14 cellular contexts compared by ENCODE assay signal in the genomic region with DNA sequence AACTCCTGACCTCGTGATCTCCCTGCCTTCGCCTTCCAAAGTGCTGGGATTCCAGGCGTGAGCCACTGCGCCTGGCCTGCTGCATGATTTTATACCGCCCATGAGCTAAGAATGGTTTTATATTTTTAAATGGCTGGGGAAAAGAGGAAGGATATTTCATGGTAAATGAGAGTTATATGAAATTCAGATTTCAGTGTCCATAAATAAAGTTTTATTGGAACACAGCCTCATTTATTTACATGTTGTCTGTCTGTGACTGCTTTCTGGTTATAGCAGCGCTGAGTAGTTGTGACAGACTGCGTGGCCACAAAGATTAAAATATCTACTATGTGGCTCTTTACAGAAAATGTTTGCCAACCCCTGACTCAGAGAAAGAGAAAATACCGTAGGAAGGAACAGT. TPM values are rescaled to one million over a fixed set of nuclear protein-coding genes. Genes with fewer than 3 reads are reported as not detected.
DNase-seq lines count a peak whose midpoint lies in the region; ATAC-seq and TF ChIP-seq lines count a peak whose summit lies in the region.
"Had no signal": no experiment of that assay in that cellular context is flagged by ENCODE, and none has a peak within 500 bp of the region (broad histone marks: within the 10 kb centered on the region; RNA-seq: fewer than 3 reads in every experiment).

No MANE protein-coding gene starts in this region.

- no peak for TF ChIP-seq CTCF in GM23338 (conservative IDR thresholded peaks at IDR 0.05; ENCODE audit: low read depth in 2 of 2)

- no peaks in the 10 kb centered on the region for H3K9me3 Mint-ChIP-seq in GM23338
- no peaks in the 10 kb centered on the region for H3K9me3 Mint-ChIP-seq in activated CD8-positive, alpha-beta T cell treated with anti-CD3 and anti-CD28 coated beads, Interleukin-2, amount 10 ng/mL, durations not matched to agents 7 days and 5 days (ENCODE audit: insufficient read depth)
- H3K9me3 Mint-ChIP-seq in naive thymus-derived CD4-positive, alpha-beta T cell, result peaks cover 0 to 5% (median 0%) of the 10 kb centered on the region in 11 donors

- POLR2A ChIA-PET in activated CD8-positive, alpha-beta T cell treated with anti-CD3 and anti-CD28 coated beads, Interleukin-2, amount 10 ng/mL, durations not matched to agents 7 days and 5 days (lab: Charles Lee), result interaction anchor here (0.8 kb wide), 1 partner anchor 11 kb away, joined by 3 read pairs; no protein-coding TSS in a partner anchor
- POLR2A ChIA-PET in naive thymus-derived CD4-positive, alpha-beta T cell (lab: Charles Lee), result no interaction called here

- peaks cover 5% of the 10 kb centered on the region for H3K27me3 Mint-ChIP-seq in GM23338 (ENCODE audit: insufficient read depth, low read depth, poor library complexity)
- H3K27me3 Mint-ChIP-seq in activated CD8-positive, alpha-beta T cell treated with anti-CD3 and anti-CD28 coated beads, Interleukin-2, amount 10 ng/mL, durations not matched to agents 7 days and 5 days (ENCODE audit: low read depth), result no peaks in the 10 kb centered on the region
- peaks cover 0 to 3% (median 0%) of the 10 kb centered on the region in 5 donors for H3K27me3 Mint-ChIP-seq in naive thymus-derived CD4-positive, alpha-beta T cell

- H3K36me3 ChIP-seq in BLaER1 treated with 17β-estradiol and CSF1 and Interleukin-3, amounts not matched to agents 10 nM and 100 nM, result peaks cover 47 to 54% (median 52%) of the 10 kb centered on the region in 11 experiments
- peaks cover 19% of the 10 kb centered on the region for H3K36me3 ChIP-seq in GM23338 (ENCODE audit: insufficient read depth)
- H3K36me3 ChIP-seq in naive thymus-derived CD4-positive, alpha-beta T cell (ENCODE audit: control insufficient read depth in 2 of 3, insufficient read depth in 3 of 3, low read length in 3 of 3), result peaks cover 9 to 46% (median 24%) of the 10 kb centered on the region in 3 experiments

- H3K27ac ChIP-seq in BLaER1 treated with 17β-estradiol and CSF1 and Interleukin-3, amounts not matched to agents 10 nM and 100 nM, result peak overlapping the region in 3 of 11 experiments; percentile 96 to 100 (median 99); a peak in 7 of 22 replicates
- H3K27ac ChIP-seq in GM23338 (ENCODE audit: low read depth), result no peak overlapping the region
- H3K27ac ChIP-seq in naive thymus-derived CD4-positive, alpha-beta T cell (ENCODE audit: low read depth, low read length), result peak overlapping the region; percentile 88

- no peak overlapping the region for H2AFZ ChIP-seq in GM23338

- intact Hi-C loops in naive thymus-derived CD4-positive, alpha-beta T cell (cut with micrococcal nuclease), result no loop called here

- ATAC-seq in GM23338, result no peak
- ATAC-seq in activated CD8-positive, alpha-beta T cell treated with anti-CD3 and anti-CD28 coated beads, Interleukin-2, amount 10 ng/mL, durations not matched to agents 7 days and 5 days, result no peak
- ATAC-seq in naive thymus-derived CD4-positive, alpha-beta T cell, result no peak
- ATAC-seq in HG02759 (IDR thresholded peaks at IDR 0.05; ENCODE audit: unreplicated experiment), result no peak

- H3F3A ChIP-seq in GM23338 (replicated peaks; ENCODE audit: low read depth), result no peaks in the 10 kb centered on the region

- peaks cover 31% of the 10 kb centered on the region for H3K79me2 ChIP-seq in GM23338 (replicated peaks; ENCODE audit: insufficient read depth)

- peak overlapping the region; percentile 90 to 100 (median 98) for H3K4me2 ChIP-seq in BLaER1 treated with 17β-estradiol and CSF1 and Interleukin-3, amounts not matched to agents 10 nM and 100 nM
- no peak overlapping the region for H3K4me2 ChIP-seq in GM23338

- peaks cover 36 to 66% (median 60%) of the 10 kb centered on the region in 11 experiments; a peak in 21 of 22 replicates for H4K20me1 ChIP-seq in BLaER1 treated with 17β-estradiol and CSF1 and Interleukin-3, amounts not matched to agents 10 nM and 100 nM
- H4K20me1 ChIP-seq in GM23338 (replicated peaks; ENCODE audit: insufficient read depth), result peaks cover 15% of the 10 kb centered on the region

- H3K27me3 ChIP-seq in BLaER1 treated with 17β-estradiol and CSF1 and Interleukin-3, amounts not matched to agents 10 nM and 100 nM, result no peaks in the 10 kb centered on the region
- no peaks in the 10 kb centered on the region for H3K27me3 ChIP-seq in GM23338 (ENCODE audit: insufficient read depth)
- no peaks in the 10 kb centered on the region for H3K27me3 ChIP-seq in naive thymus-derived CD4-positive, alpha-beta T cell (ENCODE audit: control insufficient read depth in 2 of 2, insufficient read depth in 2 of 2, low read length in 2 of 2)
- H3K27me3 ChIP-seq: adrenal gland, pancreas had no signal

- peak overlapping the region; percentile 89 for H3K4me3 Mint-ChIP-seq in GM23338
- H3K4me3 Mint-ChIP-seq in activated CD8-positive, alpha-beta T cell treated with anti-CD3 and anti-CD28 coated beads, Interleukin-2, amount 10 ng/mL, durations not matched to agents 7 days and 5 days, result peak overlapping the region; percentile 93
- peak overlapping the region; percentile 23 to 99 (median 95) for H3K4me3 Mint-ChIP-seq in naive thymus-derived CD4-positive, alpha-beta T cell

- no peak overlapping the region for H3K27ac Mint-ChIP-seq in GM23338
- H3K27ac Mint-ChIP-seq in activated CD8-positive, alpha-beta T cell treated with anti-CD3 and anti-CD28 coated beads, Interleukin-2, amount 10 ng/mL, durations not matched to agents 7 days and 5 days, result peak overlapping the region; percentile 95
- H3K27ac Mint-ChIP-seq in naive thymus-derived CD4-positive, alpha-beta T cell, result peak overlapping the region in 7 of 9 donors; percentile 69 to 97 (median 89)

- peaks cover 15 to 35% (median 24%) of the 10 kb centered on the region in 10 experiments for H3K4me1 ChIP-seq in BLaER1 treated with 17β-estradiol and CSF1 and Interleukin-3, amounts not matched to agents 10 nM and 100 nM
- peaks cover 3% of the 10 kb centered on the region for H3K4me1 ChIP-seq in GM23338 (ENCODE audit: insufficient read depth)
- H3K4me1 ChIP-seq in naive thymus-derived CD4-positive, alpha-beta T cell (ENCODE audit: control insufficient read depth in 2 of 2, insufficient read depth in 2 of 2, low read length in 2 of 2), result peaks cover 9 to 14% of the 10 kb centered on the region in 2 donors

- peak overlapping the region in 10 of 11 experiments; percentile 98 to 100 (median 100); a peak in 13 of 22 replicates for H3K9ac ChIP-seq in BLaER1 treated with 17β-estradiol and CSF1 and Interleukin-3, amounts not matched to agents 10 nM and 100 nM

- DNase-seq in GM23338 (ENCODE audit: low spot score) (no peak), NCI-H524 (lab: John Stamatoyannopoulos, UW) (no peak)
- DNase-seq in activated CD8-positive, alpha-beta T cell treated with anti-CD3 and anti-CD28 coated beads, Interleukin-2, amount 10 ng/mL, durations not matched to agents 7 days and 5 days, result no peak
- no peak for DNase-seq in naive thymus-derived CD4-positive, alpha-beta T cell
- DNase-seq in effector CD4-positive, alpha-beta T cell, result no peak
- no peak for DNase-seq in effector CD8-positive, alpha-beta T cell (lab: John Stamatoyannopoulos, UW)
- DNase-seq: COR-L47, NCI-H1105, NCI-H69, SIG-M5 had no signal

- CTCF ChIA-PET in activated CD8-positive, alpha-beta T cell treated with anti-CD3 and anti-CD28 coated beads, Interleukin-2, amount 10 ng/mL, durations not matched to agents 7 days and 5 days (lab: Charles Lee), result interaction anchor here (0.7 to 1.3 kb wide), 5 partner anchors 9 to 33 kb away, joined by 3 to 9 read pairs (median 6); no protein-coding TSS in a partner anchor
- CTCF ChIA-PET in naive thymus-derived CD4-positive, alpha-beta T cell (lab: Charles Lee), result no interaction called here

- H3K9me3 ChIP-seq in BLaER1 treated with 17β-estradiol and CSF1 and Interleukin-3, amounts not matched to agents 10 nM and 100 nM (replicated peaks in 1 of 11), result no peaks in the 10 kb centered on the region
- H3K9me3 ChIP-seq in naive thymus-derived CD4-positive, alpha-beta T cell (ENCODE audit: control insufficient read depth in 2 of 3, low read length in 3 of 3), result no peaks in the 10 kb centered on the region
- H3K9me3 ChIP-seq: adrenal gland, pancreas had no signal

- no peaks in the 10 kb centered on the region for H3K9me2 ChIP-seq in GM23338 (ENCODE audit: insufficient read depth)

- peak overlapping the region; percentile 95 to 100 (median 98); a peak in 11 of 20 replicates for H3K4me3 ChIP-seq in BLaER1 treated with 17β-estradiol and CSF1 and Interleukin-3, amounts not matched to agents 10 nM and 100 nM
- H3K4me3 ChIP-seq in GM23338, result no peak overlapping the region
- H3K4me3 ChIP-seq in naive thymus-derived CD4-positive, alpha-beta T cell (ENCODE audit: low read length), result no peak overlapping the region

- H3K4me1 Mint-ChIP-seq in GM23338, result peaks cover 11% of the 10 kb centered on the region; the same call in 2 of the 3 replicates
- peaks cover 17% of the 10 kb centered on the region for H3K4me1 Mint-ChIP-seq in activated CD8-positive, alpha-beta T cell treated with anti-CD3 and anti-CD28 coated beads, Interleukin-2, amount 10 ng/mL, durations not matched to agents 7 days and 5 days (ENCODE audit: low read depth)
- peaks cover 0 to 43% (median 31%) of the 10 kb centered on the region in 7 donors for H3K4me1 Mint-ChIP-seq in naive thymus-derived CD4-positive, alpha-beta T cell

- peaks cover 41% of the 10 kb centered on the region for H3K36me3 Mint-ChIP-seq in GM23338 (ENCODE audit: low read depth)
- H3K36me3 Mint-ChIP-seq in activated CD8-positive, alpha-beta T cell treated with anti-CD3 and anti-CD28 coated beads, Interleukin-2, amount 10 ng/mL, durations not matched to agents 7 days and 5 days (ENCODE audit: low read depth), result peaks cover 35% of the 10 kb centered on the region
- peaks cover 0 to 17% (median 7%) of the 10 kb centered on the region in 5 donors for H3K36me3 Mint-ChIP-seq in naive thymus-derived CD4-positive, alpha-beta T cell

TF ChIP-seq in GM23338, 12 proteins besides CTCF, POLR2A, EP300 and RAD21 (continues in another document):
- no peak for TF ChIP-seq EZH2phosphoT487 (IDR thresholded peaks at IDR 0.05; ENCODE audit: unreplicated experiment)
- no peak for TF ChIP-seq STAT1 (IDR thresholded peaks at IDR 0.05; ENCODE audit: unreplicated experiment)
- TF ChIP-seq ZNF331 (CRISPR knock-in tag; IDR thresholded peaks at IDR 0.05; ENCODE audit: low read depth), result no peak

RNA-seq across cellular contexts. Expression of gene TRRAP, which starts 2.2 kb away (rescaled TPM):
- total RNA-seq in GM23338 (2014; rRNA removed; shearing (Covaris generic)), result 49.8 and 58.7 TPM in 2 replicates
- 14.9 and 16.1 TPM in 2 replicates for polyA plus RNA-seq in GM23338 (2016; fragmentation: Nextera tagmentation; extraction: Ambion mirVana)
- total RNA-seq in activated CD8-positive, alpha-beta T cell treated with anti-CD3 and anti-CD28 coated beads, Interleukin-2, amount 10 ng/mL, durations not matched to agents 7 days and 5 days, result 10 to 100 TPM; 61.0 to 64.5 TPM
- 10 to 100 TPM; 59.1 to 72.3 (median 66.8) TPM for total RNA-seq in naive thymus-derived CD4-positive, alpha-beta T cell
- polyA plus RNA-seq in naive thymus-derived CD4-positive, alpha-beta T cell, result 1 to 10 TPM; 3.2 to 7.7 TPM

RNA-seq across cellular contexts. Expression of gene TMEM130, which starts 10.7 kb away (rescaled TPM):
- 1.5 and 4.2 TPM in 2 replicates for total RNA-seq in GM23338 (2014; rRNA removed; shearing (Covaris generic))
- 2.0 TPM in 2 replicates for polyA plus RNA-seq in GM23338 (2016; fragmentation: Nextera tagmentation; extraction: Ambion mirVana)
- not detected for total RNA-seq in activated CD8-positive, alpha-beta T cell treated with anti-CD3 and anti-CD28 coated beads, Interleukin-2, amount 10 ng/mL, durations not matched to agents 7 days and 5 days
- total RNA-seq in naive thymus-derived CD4-positive, alpha-beta T cell, result not detected
- polyA plus RNA-seq in naive thymus-derived CD4-positive, alpha-beta T cell, result not detected

Comparison
In these comparisons a context has a peak if more than half of its experiments do, and no peak if none do; other contexts are left out.
1. H3K4me3 ChIP-seq: peak in BLaER1 treated with 17β-estradiol and CSF1 and Interleukin-3, amounts not matched to agents 10 nM and 100 nM (10 of 10); none in GM23338 (single experiment) and naive thymus-derived CD4-positive, alpha-beta T cell (single experiment).
2. Peak in every context shown above with its lines, with median percentiles within 50 percentile points of each other: H3K4me3 Mint-ChIP-seq.